Comparison of ENCODE assay signal across 8 cellular contexts in the genomic region with DNA sequence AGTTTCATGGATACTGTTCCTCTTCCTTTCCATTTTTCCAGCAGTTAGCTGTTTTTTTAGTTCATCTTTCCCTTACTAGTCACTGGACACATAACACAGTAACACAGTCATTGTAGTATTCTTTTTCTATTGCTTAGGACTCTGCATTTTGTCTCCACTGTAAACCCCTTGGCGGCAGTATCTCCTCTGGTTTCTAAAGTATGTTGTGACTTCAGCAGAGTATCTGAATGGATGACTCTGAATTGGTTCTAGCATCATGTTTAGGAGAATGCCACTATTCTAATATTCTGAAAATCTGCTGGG. TPM values are rescaled to one million over a fixed set of nuclear protein-coding genes. Genes with fewer than 3 reads are reported as not detected.
A peak's percentile ranks its signal among the peaks of the same experiment; 100 is the strongest.
DNase-seq lines count a peak whose midpoint lies in the region; ATAC-seq and TF ChIP-seq lines count a peak whose summit lies in the region.

No MANE protein-coding gene starts in this region.

- peak overlapping the region; percentile 63 for H3K4me3 Mint-ChIP-seq in activated T-cell treated with anti-CD3 and anti-CD28 coated beads, Interleukin-2, amount 50 U/mL, for 4 hours
- H3K4me3 Mint-ChIP-seq in HFFc6 = no peak overlapping the region

- H3K4me3 ChIP-seq in astrocyte of the spinal cord (ENCODE audit: low read depth, low read length) (no peak overlapping the region), smooth muscle cell (peak overlapping the region; percentile 2)

- ATAC-seq in activated T-cell treated with anti-CD3 and anti-CD28 coated beads, Interleukin-2, amount 50 U/mL, for 4 hours = no peak

- TF ChIP-seq CTCF in astrocyte of the spinal cord (IDR thresholded peaks at IDR 0.05; ENCODE audit: low read depth, low read length) = peak; percentile 35
- TF ChIP-seq CTCF in smooth muscle cell (IDR thresholded peaks at IDR 0.05; ENCODE audit: borderline replicate concordance, insufficient read depth, poor library complexity, severe bottlenecking) = no peak
- TF ChIP-seq CTCF in HFFc6 (IDR thresholded peaks at IDR 0.05) = no peak

- no peaks in the 10 kb centered on the region for H3K9me3 ChIP-seq in smooth muscle cell (replicated peaks; ENCODE audit: low read depth)

- no peaks in the 10 kb centered on the region for H3K27me3 Mint-ChIP-seq in activated T-cell treated with anti-CD3 and anti-CD28 coated beads, Interleukin-2, amount 50 U/mL, for 4 hours (ENCODE audit: low read depth)
- H3K27me3 Mint-ChIP-seq in HFFc6 (ENCODE audit: insufficient read depth) = no peaks in the 10 kb centered on the region; the same call in 1 of the 2 replicates

- peaks cover 39% of the 10 kb centered on the region for H3K4me1 ChIP-seq in smooth muscle cell (ENCODE audit: low read depth)

- in situ Hi-C loops in astrocyte of the spinal cord (cut with HindIII; ENCODE audit: low sequenced_read_pairs) = no loop called here

- no peaks in the 10 kb centered on the region for H3K36me3 ChIP-seq in smooth muscle cell (ENCODE audit: low read depth)

- peaks cover 16% of the 10 kb centered on the region for H3K4me1 Mint-ChIP-seq in activated T-cell treated with anti-CD3 and anti-CD28 coated beads, Interleukin-2, amount 50 U/mL, for 4 hours (ENCODE audit: low read depth)
- H3K4me1 Mint-ChIP-seq in HFFc6 (ENCODE audit: low read depth) = peaks cover 38% of the 10 kb centered on the region

- peaks cover 52% of the 10 kb centered on the region for H3K79me2 ChIP-seq in smooth muscle cell (ENCODE audit: low read depth)

- no peak overlapping the region for H2AFZ ChIP-seq in smooth muscle cell (ENCODE audit: low read depth)

- H3K36me3 Mint-ChIP-seq in activated T-cell treated with anti-CD3 and anti-CD28 coated beads, Interleukin-2, amount 50 U/mL, for 4 hours (ENCODE audit: insufficient read depth) = peaks cover 2% of the 10 kb centered on the region
- no peaks in the 10 kb centered on the region; the same call in 1 of the 2 replicates for H3K36me3 Mint-ChIP-seq in HFFc6 (ENCODE audit: low read depth)

- peaks cover 6% of the 10 kb centered on the region for H3F3A ChIP-seq in smooth muscle cell (ENCODE audit: low read depth)

- H3K9ac ChIP-seq in smooth muscle cell (ENCODE audit: low read depth) = no peak overlapping the region

- H3K4me2 ChIP-seq in smooth muscle cell = peak overlapping the region; percentile 43

- H3K9me3 Mint-ChIP-seq in activated T-cell treated with anti-CD3 and anti-CD28 coated beads, Interleukin-2, amount 50 U/mL, for 4 hours = no peaks in the 10 kb centered on the region
- H3K9me3 Mint-ChIP-seq in HFFc6 = no peaks in the 10 kb centered on the region

- H3K27me3 ChIP-seq in smooth muscle cell (ENCODE audit: low read depth) = no peaks in the 10 kb centered on the region

- no peaks in the 10 kb centered on the region for H4K20me1 ChIP-seq in smooth muscle cell (ENCODE audit: low read depth)

- 27% methylated on average over 1 of the region's 1 CpG for WGBS in smooth muscle cell (ENCODE audit: low lambda C conversion rate)

- no peak overlapping the region; the same call in 1 of the 2 replicates for H3K27ac Mint-ChIP-seq in HFFc6

- no peak overlapping the region for H3K27ac ChIP-seq in smooth muscle cell (ENCODE audit: low read depth)

- DNase-seq in activated T-cell treated with anti-CD3 and anti-CD28 coated beads, Interleukin-2, amount 50 U/mL, for 4 hours = no peak
- no peak for DNase-seq in activated T-cell treated with anti-CD3 and anti-CD28 coated beads, Interleukin-2, amount 50 U/mL, for 1 hour
- DNase-seq in NCI-H2081 (lab: John Stamatoyannopoulos, UW) (peak; percentile 5 to 54), astrocyte of the spinal cord (ENCODE audit: low read depth, low spot score) (peak; percentile 41), smooth muscle cell (lab: John Stamatoyannopoulos, UW; ENCODE audit: unreplicated experiment) (no peak), SKM-1 treated with dmso at 0.1 percent for 144 hours (lab: John Stamatoyannopoulos, UW; ENCODE audit: unreplicated experiment) (no peak), NCI-H1092 (lab: John Stamatoyannopoulos, UW) (no peak), HFFc6 (no peak)

RNA-seq across cellular contexts. Expression of gene CDC7, which starts 2.2 kb away (rescaled TPM):
- total RNA-seq in activated T-cell treated with anti-CD3 and anti-CD28 coated beads, Interleukin-2, amount 50 U/mL, for 4 hours = 10 to 100 TPM; 11.1 to 20.1 (median 16.6) TPM
- 8.9 and 11.2 TPM in 2 replicates for total RNA-seq in smooth muscle cell
- 6.1 and 10.1 TPM in 2 replicates for polyA plus RNA-seq in smooth muscle cell
- total RNA-seq in HFFc6 (2021; fragmentation: NEBNext Ultra II Directional; extraction: Animal tissue kit (Norgen Biotek cat#: 25700)) = 1 to 10 TPM; 3.6 to 8.7 (median 7.5) TPM

Comparison
In these comparisons a context has a peak if more than half of its experiments do, and no peak if none do; other contexts are left out.
1. DNase-seq: peak in NCI-H2081 (2 of 2) and astrocyte of the spinal cord (single experiment); none in activated T-cell treated with anti-CD3 and anti-CD28 coated beads, Interleukin-2, amount 50 U/mL, for 4 hours (single experiment), activated T-cell treated with anti-CD3 and anti-CD28 coated beads, Interleukin-2, amount 50 U/mL, for 1 hour (single experiment), smooth muscle cell (single experiment), SKM-1 treated with dmso at 0.1 percent for 144 hours (single experiment), NCI-H1092 (single experiment) and HFFc6 (single experiment).